Comparison of ENCODE assay signal across 18 cellular contexts in genomic region chr15:76208786-76209424, GRCh38.
A peak's percentile ranks its signal among the peaks of the same experiment; 100 is the strongest.
DNase-seq lines count a peak whose midpoint lies in the region; ATAC-seq, FAIRE-seq and TF ChIP-seq lines count a peak whose summit lies in the region.
"Had no signal": no experiment of that assay in that cellular context is flagged by ENCODE, and none has a peak within 500 bp of the region (broad histone marks: within the 10 kb centered on the region; RNA-seq: fewer than 3 reads in every experiment).

No MANE protein-coding gene starts in this region.

- no peak for FAIRE-seq in bronchial epithelial cell (lab: Jason Lieb, UNC)
- FAIRE-seq: GM12892 had no signal

- no peaks in the 10 kb centered on the region for H3K9me3 Mint-ChIP-seq in activated naive CD8-positive, alpha-beta T cell treated with anti-CD3 and anti-CD28 coated beads, Interleukin-2, amount 50 U/mL, for 24 hours
- H3K9me3 Mint-ChIP-seq in activated naive CD8-positive, alpha-beta T cell treated with anti-CD3 and anti-CD28 coated beads for 36 hours: no peaks in the 10 kb centered on the region
- no peaks in the 10 kb centered on the region for H3K9me3 Mint-ChIP-seq in stimulated activated naive CD8-positive, alpha-beta T cell treated with anti-CD3 and anti-CD28 coated beads, Interleukin-15, Interleukin-2, amounts not matched to agents 100 ng/mL and 50 ng/mL, for 24 hours
- H3K9me3 Mint-ChIP-seq: activated CD4-positive, alpha-beta T cell treated with anti-CD3 and anti-CD28 coated beads, Interleukin-2, amount 10 ng/mL, durations not matched to agents 24 days and 14 days had no signal

- no peak overlapping the region for H3K27ac Mint-ChIP-seq in activated naive CD8-positive, alpha-beta T cell treated with anti-CD3 and anti-CD28 coated beads, Interleukin-2, amount 50 U/mL, for 24 hours
- no peak overlapping the region for H3K27ac Mint-ChIP-seq in activated naive CD8-positive, alpha-beta T cell treated with anti-CD3 and anti-CD28 coated beads for 36 hours
- H3K27ac Mint-ChIP-seq in stimulated activated naive CD8-positive, alpha-beta T cell treated with anti-CD3 and anti-CD28 coated beads, Interleukin-15, Interleukin-2, amounts not matched to agents 100 ng/mL and 50 ng/mL, for 24 hours: peak overlapping the region; percentile 16

- TF ChIP-seq CTCF in bronchial epithelial cell (IDR thresholded peaks at IDR 0.05; ENCODE audit: insufficient read depth, low read length, severe bottlenecking): no peak

- H3K4me3 Mint-ChIP-seq in activated naive CD8-positive, alpha-beta T cell treated with anti-CD3 and anti-CD28 coated beads, Interleukin-2, amount 50 U/mL, for 24 hours: no peak overlapping the region
- H3K4me3 Mint-ChIP-seq in activated naive CD8-positive, alpha-beta T cell treated with anti-CD3 and anti-CD28 coated beads for 36 hours: no peak overlapping the region
- no peak overlapping the region for H3K4me3 Mint-ChIP-seq in stimulated activated naive CD8-positive, alpha-beta T cell treated with anti-CD3 and anti-CD28 coated beads, Interleukin-15, Interleukin-2, amounts not matched to agents 100 ng/mL and 50 ng/mL, for 24 hours
- H3K4me3 Mint-ChIP-seq: activated CD4-positive, alpha-beta T cell treated with anti-CD3 and anti-CD28 coated beads, Interleukin-2, amount 10 ng/mL, durations not matched to agents 24 days and 14 days had no signal

- H3K4me1 Mint-ChIP-seq in activated naive CD8-positive, alpha-beta T cell treated with anti-CD3 and anti-CD28 coated beads, Interleukin-2, amount 50 U/mL, for 24 hours: peaks cover 7% of the 10 kb centered on the region
- H3K4me1 Mint-ChIP-seq in activated naive CD8-positive, alpha-beta T cell treated with anti-CD3 and anti-CD28 coated beads for 36 hours: peaks cover 10% of the 10 kb centered on the region
- peaks cover 8% of the 10 kb centered on the region for H3K4me1 Mint-ChIP-seq in stimulated activated naive CD8-positive, alpha-beta T cell treated with anti-CD3 and anti-CD28 coated beads, Interleukin-15, Interleukin-2, amounts not matched to agents 100 ng/mL and 50 ng/mL, for 24 hours (ENCODE audit: low read depth)

- H3K36me3 ChIP-seq in bronchial epithelial cell (ENCODE audit: control insufficient read depth, insufficient read depth, low read length): peaks cover 9% of the 10 kb centered on the region
- H3K36me3 ChIP-seq: cardiac muscle cell, ovary had no signal

- H3K4me3 ChIP-seq in bronchial epithelial cell (ENCODE audit: low read depth, low read length): no peak overlapping the region
- H3K4me3 ChIP-seq: adrenal gland, cardiac muscle cell, esophagus squamous epithelium, ovary had no signal

- H3K36me3 Mint-ChIP-seq in activated naive CD8-positive, alpha-beta T cell treated with anti-CD3 and anti-CD28 coated beads, Interleukin-2, amount 50 U/mL, for 24 hours (ENCODE audit: low read depth): peaks cover 10% of the 10 kb centered on the region
- peaks cover 2% of the 10 kb centered on the region for H3K36me3 Mint-ChIP-seq in activated naive CD8-positive, alpha-beta T cell treated with anti-CD3 and anti-CD28 coated beads for 36 hours
- H3K36me3 Mint-ChIP-seq in stimulated activated naive CD8-positive, alpha-beta T cell treated with anti-CD3 and anti-CD28 coated beads, Interleukin-15, Interleukin-2, amounts not matched to agents 100 ng/mL and 50 ng/mL, for 24 hours (ENCODE audit: low read depth): peaks cover 25% of the 10 kb centered on the region

- H3K27me3 ChIP-seq in bronchial epithelial cell (ENCODE audit: control insufficient read depth, insufficient read depth, low read length): no peaks in the 10 kb centered on the region
- H3K27me3 ChIP-seq: adrenal gland, cardiac muscle cell, esophagus squamous epithelium, ovary had no signal

- peak; percentile 37 for ATAC-seq in activated naive CD8-positive, alpha-beta T cell treated with anti-CD3 and anti-CD28 coated beads, Interleukin-2, amount 50 U/mL, for 24 hours
- ATAC-seq in HG02798 (IDR thresholded peaks at IDR 0.05; ENCODE audit: poor library complexity, unreplicated experiment): no peak

- no peaks in the 10 kb centered on the region for H3K27me3 Mint-ChIP-seq in activated naive CD8-positive, alpha-beta T cell treated with anti-CD3 and anti-CD28 coated beads, Interleukin-2, amount 50 U/mL, for 24 hours
- H3K27me3 Mint-ChIP-seq in activated naive CD8-positive, alpha-beta T cell treated with anti-CD3 and anti-CD28 coated beads for 36 hours: no peaks in the 10 kb centered on the region
- H3K27me3 Mint-ChIP-seq in stimulated activated naive CD8-positive, alpha-beta T cell treated with anti-CD3 and anti-CD28 coated beads, Interleukin-15, Interleukin-2, amounts not matched to agents 100 ng/mL and 50 ng/mL, for 24 hours: no peaks in the 10 kb centered on the region
- H3K27me3 Mint-ChIP-seq: activated CD4-positive, alpha-beta T cell treated with anti-CD3 and anti-CD28 coated beads, Interleukin-2, amount 10 ng/mL, durations not matched to agents 24 days and 14 days had no signal

- DNase-seq in activated naive CD8-positive, alpha-beta T cell treated with anti-CD3 and anti-CD28 coated beads, Interleukin-2, amount 50 U/mL, for 24 hours: no peak
- no peak for DNase-seq in activated naive CD8-positive, alpha-beta T cell treated with anti-CD3 and anti-CD28 coated beads for 36 hours
- DNase-seq in LHCN-M2 (ENCODE audit: low read depth): peak; percentile 41
- DNase-seq in bronchial epithelial cell (ENCODE audit: low read depth): peak; percentile 21
- no peak for DNase-seq in activated gamma-delta T cell treated with Interleukin-2 at 50 U/mL for 16 hours
- DNase-seq in HuH-7.5 (ENCODE audit: low spot score): no peak
- DNase-seq: activated CD4-positive, alpha-beta T cell treated with anti-CD3 and anti-CD28 coated beads, Interleukin-2, amount 10 ng/mL, durations not matched to agents 24 days and 14 days; activated T-cell treated with anti-CD3 and anti-CD28 coated beads, Interleukin-2, amount 50 U/mL, for 1 hour; esophagus squamous epithelium; Kasumi-1; NCI-H1417 treated with DMSO at 0.1 percent for 48 hours; ovary; stimulated activated CD4-positive, alpha-beta T cell treated with anti-CD3 and anti-CD28 coated beads, Interleukin-4, amount 100 ng/mL, for 1 hour had no signal

Comparison
In these comparisons a context has a peak if more than half of its experiments do, and no peak if none do; other contexts are left out.
1. DNase-seq: peak in LHCN-M2 (single experiment) and bronchial epithelial cell (single experiment); none in activated naive CD8-positive, alpha-beta T cell treated with anti-CD3 and anti-CD28 coated beads, Interleukin-2, amount 50 U/mL, for 24 hours (single experiment), activated naive CD8-positive, alpha-beta T cell treated with anti-CD3 and anti-CD28 coated beads for 36 hours (single experiment), activated gamma-delta T cell treated with Interleukin-2 at 50 U/mL for 16 hours (single experiment) and HuH-7.5 (single experiment).